In genomic region chr6:93784794-93785757, GRCh38 we compare ENCODE assay signal across 12 cellular contexts.
DNase-seq lines count a peak whose midpoint lies in the region; ATAC-seq and TF ChIP-seq lines count a peak whose summit lies in the region.
"Had no signal": no experiment of that assay in that cellular context is flagged by ENCODE, and none has a peak within 500 bp of the region (broad histone marks: within the 10 kb centered on the region; RNA-seq: fewer than 3 reads in every experiment).

No MANE protein-coding gene starts in this region.

- no peak overlapping the region for H3K27ac ChIP-seq in coronary artery
- no peak overlapping the region for H3K27ac ChIP-seq in thoracic aorta
- H3K27ac ChIP-seq: 22Rv1, foreskin keratinocyte, upper lobe of right lung had no signal

- DNase-seq in DMS53 (lab: John Stamatoyannopoulos, UW) (peak; percentile 16), DMS53 treated with DMSO at 0.1 percent for 48 hours (lab: John Stamatoyannopoulos, UW; ENCODE audit: unreplicated experiment) (no peak), coronary artery (ENCODE audit: low spot score) (no peak), left kidney (ENCODE audit: low read depth, low spot score) (peak; percentile 48), thoracic aorta (ENCODE audit: low spot score) (no peak), DMS79 treated with DMSO at 0.1 percent for 48 hours (lab: John Stamatoyannopoulos, UW) (no peak), EL (no peak)
- DNase-seq: activated effector memory CD4-positive, alpha-beta T cell treated with anti-CD3 and anti-CD28 coated beads, Interleukin-2, amount 50 U/mL, for 16 hours; foreskin keratinocyte; upper lobe of right lung had no signal

- ATAC-seq in thoracic aorta (ENCODE audit: insufficient number of reproducible peaks, low FRiP score, low read depth) (no peak), HG02852 (IDR thresholded peaks at IDR 0.05; ENCODE audit: unreplicated experiment) (no peak)
- ATAC-seq: foreskin keratinocyte, upper lobe of right lung had no signal

- H3K4me1 ChIP-seq in thoracic aorta (ENCODE audit: control insufficient read depth in 1 of 2, low read depth in 2 of 2), result no peaks in the 10 kb centered on the region
- H3K4me1 ChIP-seq: foreskin keratinocyte, upper lobe of right lung had no signal

- H3K9me3 ChIP-seq in thoracic aorta, result no peaks in the 10 kb centered on the region
- H3K9me3 ChIP-seq: upper lobe of right lung had no signal

- no peaks in the 10 kb centered on the region for H3K36me3 ChIP-seq in thoracic aorta
- H3K36me3 ChIP-seq: upper lobe of right lung had no signal

- H3K4me3 ChIP-seq in coronary artery (peak overlapping the region; percentile 46), thoracic aorta (peak overlapping the region; percentile 31)
- H3K4me3 ChIP-seq: upper lobe of right lung had no signal

- H3K27me3 ChIP-seq in thoracic aorta (replicated peaks; ENCODE audit: insufficient read depth), result no peaks in the 10 kb centered on the region
- H3K27me3 ChIP-seq: foreskin keratinocyte, upper lobe of right lung had no signal

- TF ChIP-seq CTCF in coronary artery (IDR thresholded peaks at IDR 0.05), result no peak
- no peak for TF ChIP-seq CTCF in thoracic aorta (IDR thresholded peaks at IDR 0.05)

Comparison
In these comparisons a context has a peak if more than half of its experiments do, and no peak if none do; other contexts are left out.
1. DNase-seq: peak in DMS53 (single experiment) and left kidney (single experiment); none in DMS53 treated with DMSO at 0.1 percent for 48 hours (single experiment), coronary artery (single experiment), thoracic aorta (single experiment), DMS79 treated with DMSO at 0.1 percent for 48 hours (single experiment) and EL (single experiment).